9 cellular contexts compared by ENCODE assay signal in genomic region chr3:120678984-120679383, GRCh38. TPM values are rescaled to one million over a fixed set of nuclear protein-coding genes. Genes with fewer than 3 reads are reported as not detected.
A peak's percentile ranks its signal among the peaks of the same experiment; 100 is the strongest.
DNase-seq lines count a peak whose midpoint lies in the region; ATAC-seq, FAIRE-seq and TF ChIP-seq lines count a peak whose summit lies in the region.
"Had no signal": no experiment of that assay in that cellular context is flagged by ENCODE, and none has a peak within 500 bp of the region (broad histone marks: within the 10 kb centered on the region; RNA-seq: fewer than 3 reads in every experiment).

No MANE protein-coding gene starts in this region.

- no peaks in the 10 kb centered on the region for H3K27me3 ChIP-seq in GM23338 (ENCODE audit: insufficient read depth)
- no peaks in the 10 kb centered on the region for H3K27me3 ChIP-seq in Peyer's patch

- DNase-seq in GM23338 (ENCODE audit: low spot score) (no peak), Peyer's patch (no peak), kidney (no peak), GDM1 (lab: John Stamatoyannopoulos, UW) (no peak), AG20443 (ENCODE audit: low spot score) (no peak)

- peaks cover 6% of the 10 kb centered on the region for H3K27me3 Mint-ChIP-seq in GM23338 (ENCODE audit: insufficient read depth, low read depth, poor library complexity)

- H2AFZ ChIP-seq in GM23338: no peak overlapping the region

- H3K4me1 Mint-ChIP-seq in GM23338: peaks cover 71% of the 10 kb centered on the region

- peaks cover 16% of the 10 kb centered on the region for H3K36me3 Mint-ChIP-seq in GM23338 (ENCODE audit: low read depth)

- 0 out of 2 replicates have a peak, but pooled peaks cover 4% of the 10 kb centered on the region for H3F3A ChIP-seq in GM23338 (replicated peaks; ENCODE audit: low read depth)

- no peaks in the 10 kb centered on the region for H3K9me3 ChIP-seq in Peyer's patch
- no peaks in the 10 kb centered on the region for H3K9me3 ChIP-seq in kidney (ENCODE audit: control insufficient read depth in 1 of 2, low read length in 2 of 2)

- peaks cover 9% of the 10 kb centered on the region for H3K9me3 Mint-ChIP-seq in GM23338
- H3K9me3 Mint-ChIP-seq: T-helper 1 cell treated with Interleukin-12 subunit alpha and Interleukin-12 subunit beta and Interleukin-4 antibody, amounts not matched to agents 30 μg/mL and 1 μg/mL, for 36 hours had no signal

- no peak for ATAC-seq in GM23338
- ATAC-seq in GM18873 (IDR thresholded peaks at IDR 0.05; ENCODE audit: low FRiP score, unreplicated experiment): no peak
- no peak for ATAC-seq in HG03108 (IDR thresholded peaks at IDR 0.05; ENCODE audit: unreplicated experiment)

- no peak overlapping the region for H3K4me3 Mint-ChIP-seq in GM23338
- H3K4me3 Mint-ChIP-seq: T-helper 1 cell treated with Interleukin-12 subunit alpha and Interleukin-12 subunit beta and Interleukin-4 antibody, amounts not matched to agents 30 μg/mL and 1 μg/mL, for 36 hours had no signal

- H3K79me2 ChIP-seq in GM23338 (replicated peaks; ENCODE audit: insufficient read depth): no peaks in the 10 kb centered on the region

- H3K9ac ChIP-seq in kidney (ENCODE audit: low read length in 2 of 2): peak overlapping the region in 1 of 2 donors; percentile 34

- peak overlapping the region; percentile 48 for H3K4me2 ChIP-seq in GM23338

- H3K36me3 ChIP-seq in GM23338 (ENCODE audit: insufficient read depth) (no peaks in the 10 kb centered on the region), Peyer's patch (peaks cover 0 to 7% (median 0%) of the 10 kb centered on the region in 3 donors), kidney (ENCODE audit: control insufficient read depth in 1 of 2, insufficient read depth in 2 of 2, low read length in 2 of 2) (peaks cover 3 to 6% of the 10 kb centered on the region in 2 donors)

- peak overlapping the region; percentile 99 for H3K27ac Mint-ChIP-seq in GM23338
- H3K27ac Mint-ChIP-seq: T-helper 1 cell treated with Interleukin-12 subunit alpha and Interleukin-12 subunit beta and Interleukin-4 antibody, amounts not matched to agents 30 μg/mL and 1 μg/mL, for 36 hours had no signal

- FAIRE-seq in kidney (lab: Jason Lieb, UNC): no peak

- no peaks in the 10 kb centered on the region for H4K20me1 ChIP-seq in GM23338 (replicated peaks; ENCODE audit: insufficient read depth)

- intact Hi-C loops in kidney (cut with DNase I): no loop called here

- peaks cover 39% of the 10 kb centered on the region for H3K4me1 ChIP-seq in GM23338 (ENCODE audit: insufficient read depth)
- H3K4me1 ChIP-seq in Peyer's patch: peaks cover 0 to 37% (median 0%) of the 10 kb centered on the region in 4 donors
- H3K4me1 ChIP-seq in kidney (ENCODE audit: control insufficient read depth in 1 of 2, insufficient read depth in 1 of 2, low read depth in 1 of 2, low read length in 2 of 2): peaks cover 23 to 29% of the 10 kb centered on the region in 2 donors

- TF ChIP-seq CTCF in 22Rv1 (IDR thresholded peaks at IDR 0.05): no peak
- no peak for TF ChIP-seq CTCF in GM23338 (conservative IDR thresholded peaks at IDR 0.05; ENCODE audit: low read depth in 2 of 2)
- no peak for TF ChIP-seq CTCF in Peyer's patch (IDR thresholded peaks at IDR 0.05)
- TF ChIP-seq CTCF in kidney (IDR thresholded peaks at IDR 0.05; ENCODE audit: borderline replicate concordance, extremely low read depth, insufficient read depth): no peak

- H3K27ac ChIP-seq in 22Rv1 (peak overlapping the region; percentile 91), GM23338 (ENCODE audit: low read depth) (peak overlapping the region; percentile 98), Peyer's patch (peak overlapping the region in 3 of 4 donors; percentile 2 to 76 (median 57)), kidney (ENCODE audit: low read depth in 2 of 2, low read length in 2 of 2) (peak overlapping the region; percentile 56 to 77)

- TF ChIP-seq POLR2A in Peyer's patch (IDR thresholded peaks at IDR 0.05): no peak

- H3K9me2 ChIP-seq in GM23338 (ENCODE audit: insufficient read depth): 0 out of 2 replicates have a peak, but pooled peaks cover 6% of the 10 kb centered on the region

- H3K4me3 ChIP-seq in GM23338 (no peak overlapping the region), Peyer's patch (peak overlapping the region in 2 of 4 donors; percentile 40 to 57), kidney (ENCODE audit: low read length in 2 of 2) (peak overlapping the region; percentile 81 to 82)

TF ChIP-seq in GM23338, 12 proteins besides CTCF, POLR2A, EP300 and RAD21 (continues in another document):
- TF ChIP-seq POLR2AphosphoS5 (IDR thresholded peaks at IDR 0.05; ENCODE audit: low read depth) (no peak), ZNF114 (CRISPR knock-in tag; IDR thresholded peaks at IDR 0.05) (no peak), JUNB (IDR thresholded peaks at IDR 0.05; ENCODE audit: unreplicated experiment) (no peak), NANOG (IDR thresholded peaks at IDR 0.05; ENCODE audit: borderline replicate concordance) (no peak), REST (IDR thresholded peaks at IDR 0.05; ENCODE audit: unreplicated experiment) (no peak)

RNA-seq across cellular contexts. Expression of gene HGD, which starts 3.1 kb away (rescaled TPM):
- not detected in 2 replicates for total RNA-seq in GM23338 (2014; rRNA removed; shearing (Covaris generic))
- not detected in 2 replicates for polyA plus RNA-seq in GM23338 (2016; fragmentation: Nextera tagmentation; extraction: Ambion mirVana)
- total RNA-seq in Peyer's patch: 100 to 1,000 TPM in 2 of 4 donors, 10 to 100 TPM in 2; 14.9 to 140 (median 99.8) TPM
- 72.0 TPM for total RNA-seq in kidney
- 251 TPM for polyA plus RNA-seq in kidney (ENCODE audit: insufficient read depth, low read depth, low replicate concordance)

Comparison
In these comparisons a context has a peak if more than half of its experiments do, and no peak if none do; other contexts are left out.
1. RNA of gene HGD, which starts 3.1 kb away (total RNA-seq): 14.9 to 140 TPM in Peyer's patch and 72.0 TPM in kidney (single experiment); not detected in GM23338; every median in the first group is over 10 times any median in the second.
2. Peak in every context shown above with its lines, with median percentiles within 50 percentile points of each other: H3K27ac ChIP-seq.